In the genomic region with DNA sequence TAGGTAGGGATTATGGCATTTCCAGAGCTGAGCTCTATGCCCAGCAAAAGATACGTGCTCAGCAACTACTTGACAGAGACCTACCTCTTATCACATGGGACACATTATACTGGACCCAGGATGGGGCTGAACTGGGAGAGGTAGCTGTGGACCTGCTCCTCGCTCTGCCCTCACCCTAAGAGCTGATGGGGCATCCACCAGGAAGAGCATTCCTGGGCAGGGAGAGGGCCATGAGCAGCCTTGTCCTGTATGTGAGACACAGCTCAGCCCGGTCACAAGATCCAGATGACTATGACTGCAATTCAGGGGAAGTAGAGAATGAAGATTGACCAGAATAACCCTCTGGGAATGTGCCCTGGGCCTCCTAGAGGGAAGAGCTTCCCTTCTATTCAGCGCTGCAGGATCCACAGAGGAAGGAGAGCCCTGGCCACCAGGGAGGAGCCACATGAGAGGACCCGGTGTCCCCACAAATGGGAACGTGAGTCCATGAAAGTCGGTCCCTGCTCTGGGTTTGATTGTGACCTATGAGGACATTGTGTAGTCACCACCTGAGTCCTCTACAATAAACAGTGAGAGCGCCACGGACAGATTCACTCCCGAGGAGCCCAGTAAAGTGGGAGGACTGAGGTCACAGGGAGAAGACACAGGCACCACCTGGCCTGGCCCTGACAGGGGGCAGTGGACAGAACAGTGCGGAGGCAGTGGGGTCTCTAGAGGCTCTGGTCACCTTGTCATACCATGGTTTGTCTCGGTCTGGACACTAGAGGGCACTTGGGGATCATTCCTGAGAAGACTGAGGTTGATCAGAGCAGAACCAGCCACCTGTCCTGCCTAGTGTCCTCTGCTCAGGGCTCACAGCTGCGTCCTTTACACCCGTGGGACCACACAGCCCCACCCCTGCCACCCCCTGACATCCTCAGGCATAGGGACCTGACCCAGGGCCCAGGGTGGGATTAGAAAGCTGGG, we compare ENCODE assay signal across 8 cellular contexts.
DNase-seq lines count a peak whose midpoint lies in the region; ATAC-seq and TF ChIP-seq lines count a peak whose summit lies in the region.

No MANE protein-coding gene starts in this region.

- H3K27ac Mint-ChIP-seq in stimulated activated memory B cell treated with anti-CD40 and anti-IgM and Interleukin-4, amounts not matched to agents 10 μg/mL and 1 μg/mL and 100 μg/mL, for 72 hours: peak overlapping the region; percentile 18

- no peaks in the 10 kb centered on the region for H3F3A ChIP-seq in SK-N-SH (replicated peaks; ENCODE audit: insufficient read depth)

- H3K9me2 ChIP-seq in SK-N-SH: no peaks in the 10 kb centered on the region

- no peak overlapping the region for H3K9ac ChIP-seq in SK-N-SH

- POLR2A ChIA-PET in SK-N-SH (lab: Yijun Ruan, JAX): no interaction called here

- H3K36me3 Mint-ChIP-seq in stimulated activated memory B cell treated with anti-CD40 and anti-IgM and Interleukin-4, amounts not matched to agents 10 μg/mL and 1 μg/mL and 100 μg/mL, for 72 hours: no peaks in the 10 kb centered on the region

- TF ChIP-seq RAD21 in SK-N-SH (IDR thresholded peaks at IDR 0.05; ENCODE audit: low read length): peak; percentile 33

- no peaks in the 10 kb centered on the region for H3K36me3 ChIP-seq in SK-N-SH (replicated peaks in 1 of 2; ENCODE audit: control insufficient read depth in 1 of 2, insufficient read depth in 2 of 2, low read length in 1 of 2)

- 1% methylated on average over 9 of the region's 14 CpGs for WGBS in SK-N-SH (ENCODE audit: low lambda C conversion rate)

- H3K27ac ChIP-seq in SK-N-SH (ENCODE audit: low read depth in 2 of 2, low read length in 1 of 2): no peak overlapping the region

- no peaks in the 10 kb centered on the region for H3K9me3 Mint-ChIP-seq in stimulated activated memory B cell treated with anti-CD40 and anti-IgM and Interleukin-4, amounts not matched to agents 10 μg/mL and 1 μg/mL and 100 μg/mL, for 72 hours

- intact Hi-C loops in Right ventricle myocardium superior (cut with DNase I): no loop called here

- ATAC-seq in HG03196 (IDR thresholded peaks at IDR 0.05; ENCODE audit: unreplicated experiment) (peak; percentile 53), Right ventricle myocardium superior (ENCODE audit: poor library complexity) (peak; percentile 65), HG03108 (IDR thresholded peaks at IDR 0.05; ENCODE audit: unreplicated experiment) (no peak), GM18517 (IDR thresholded peaks at IDR 0.05; ENCODE audit: unreplicated experiment) (no peak)
- ATAC-seq in stimulated activated memory B cell treated with anti-CD40 and anti-IgM and Interleukin-4, amounts not matched to agents 10 μg/mL and 1 μg/mL and 100 μg/mL, for 72 hours: peak; percentile 78

- H3K27me3 Mint-ChIP-seq in stimulated activated memory B cell treated with anti-CD40 and anti-IgM and Interleukin-4, amounts not matched to agents 10 μg/mL and 1 μg/mL and 100 μg/mL, for 72 hours: peaks cover 3% of the 10 kb centered on the region

- peak; percentile 46 for TF ChIP-seq CTCF in SK-N-SH (IDR thresholded peaks at IDR 0.05)

- H3K4me3 ChIP-seq in SK-N-SH (ENCODE audit: low read depth in 2 of 2, low read length in 1 of 2): no peak overlapping the region

- H3K4me3 Mint-ChIP-seq in stimulated activated memory B cell treated with anti-CD40 and anti-IgM and Interleukin-4, amounts not matched to agents 10 μg/mL and 1 μg/mL and 100 μg/mL, for 72 hours: no peak overlapping the region

- H3K4me1 Mint-ChIP-seq in stimulated activated memory B cell treated with anti-CD40 and anti-IgM and Interleukin-4, amounts not matched to agents 10 μg/mL and 1 μg/mL and 100 μg/mL, for 72 hours: peaks cover 67% of the 10 kb centered on the region

- CTCF ChIA-PET in SK-N-SH (lab: Yijun Ruan, JAX): interaction anchor here (0.8 to 5.0 kb wide), 7 partner anchors 12 to 66 kb away, joined by 3 to 34 read pairs (median 4); no protein-coding TSS in a partner anchor

- DNase-seq in Daoy (ENCODE audit: low read depth) (peak; percentile 25), SK-N-SH (peak; percentile 44), Right ventricle myocardium superior (no peak)
- DNase-seq in stimulated activated CD8-positive, alpha-beta memory T cell treated with anti-CD3 and anti-CD28 coated beads, Interleukin-4, amount 100 ng/mL, for 48 hours: no peak

- no peak overlapping the region for H3K4me2 ChIP-seq in SK-N-SH

- no peaks in the 10 kb centered on the region for H3K9me3 ChIP-seq in SK-N-SH

- no peaks in the 10 kb centered on the region for H3K4me1 ChIP-seq in SK-N-SH (ENCODE audit: control insufficient read depth in 1 of 2, insufficient read depth in 2 of 2, low read depth in 1 of 2, low read length in 1 of 2)

- H4K20me1 ChIP-seq in SK-N-SH (ENCODE audit: insufficient read depth): no peaks in the 10 kb centered on the region

- peaks cover 13% of the 10 kb centered on the region; the same call in 1 of the 2 replicates for H3K27me3 ChIP-seq in SK-N-SH (ENCODE audit: insufficient read depth)

- H3K79me2 ChIP-seq in SK-N-SH (ENCODE audit: insufficient read depth): no peaks in the 10 kb centered on the region

- TF ChIP-seq EP300 in SK-N-SH (IDR thresholded peaks at IDR 0.05; ENCODE audit: borderline replicate concordance in 1 of 2, low read depth in 1 of 2, low read length in 1 of 2): no peak

- H2AFZ ChIP-seq in SK-N-SH (ENCODE audit: low read depth): no peak overlapping the region

TF ChIP-seq in SK-N-SH, 30 proteins besides CTCF, POLR2A, EP300 and RAD21:
- TF ChIP-seq MXI1 (IDR thresholded peaks at IDR 0.05; ENCODE audit: low read depth, low read length) (no peak), NFIC (IDR thresholded peaks at IDR 0.05; ENCODE audit: borderline replicate concordance) (no peak)
- TF ChIP-seq, protein P1, sequence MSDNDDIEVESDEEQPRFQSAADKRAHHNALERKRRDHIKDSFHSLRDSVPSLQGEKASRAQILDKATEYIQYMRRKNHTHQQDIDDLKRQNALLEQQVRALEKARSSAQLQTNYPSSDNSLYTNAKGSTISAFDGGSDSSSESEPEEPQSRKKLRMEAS (IDR thresholded peaks at IDR 0.05; ENCODE audit: low read depth): no peak

Comparison
In these comparisons a context has a peak if more than half of its experiments do, and no peak if none do; other contexts are left out.
1. DNase-seq: peak in Daoy (single experiment) and SK-N-SH (single experiment); none in Right ventricle myocardium superior (single experiment) and stimulated activated CD8-positive, alpha-beta memory T cell treated with anti-CD3 and anti-CD28 coated beads, Interleukin-4, amount 100 ng/mL, for 48 hours (single experiment).
2. ATAC-seq: peak in HG03196 (single experiment), Right ventricle myocardium superior (single experiment) and stimulated activated memory B cell treated with anti-CD40 and anti-IgM and Interleukin-4, amounts not matched to agents 10 μg/mL and 1 μg/mL and 100 μg/mL, for 72 hours (single experiment); none in HG03108 (single experiment) and GM18517 (single experiment).